26 cellular contexts compared by ENCODE assay signal in genomic region chr11:103476874-103477273, GRCh38.
"Had no signal": no experiment of that assay in that cellular context is flagged by ENCODE, and none has a peak within 500 bp of the region (broad histone marks: within the 10 kb centered on the region; RNA-seq: fewer than 3 reads in every experiment).

No MANE protein-coding gene starts in this region.

- H3K27ac ChIP-seq: neural progenitor cell, ovary, parathyroid adenoma, psoas muscle, right lobe of liver, sigmoid colon, stomach, thoracic aorta, thyroid gland, tibial nerve, upper lobe of left lung, vagina had no signal

- H3K27ac Mint-ChIP-seq: natural killer cell; nephron; neural progenitor cell; progenitor cell of endocrine pancreas; stimulated activated effector memory CD8-positive, alpha-beta T cell treated with anti-CD3 and anti-CD28 coated beads, Interleukin-12 subunit alpha, Interleukin-12 subunit beta, amount 100 ng/mL, for 72 hours; stimulated activated naive B cell treated with anti-CD40 and anti-IgM and Interleukin-4, amounts not matched to agents 10 μg/mL and 1 μg/mL and 100 μg/mL, for 72 hours had no signal

- H3K36me3 Mint-ChIP-seq: natural killer cell; neural progenitor cell; stimulated activated effector memory CD8-positive, alpha-beta T cell treated with anti-CD3 and anti-CD28 coated beads, Interleukin-12 subunit alpha, Interleukin-12 subunit beta, amount 100 ng/mL, for 72 hours; stimulated activated naive B cell treated with anti-CD40 and anti-IgM and Interleukin-4, amounts not matched to agents 10 μg/mL and 1 μg/mL and 100 μg/mL, for 72 hours had no signal

- ATAC-seq: natural killer cell; psoas muscle; right cardiac atrium; right lobe of liver; stimulated activated effector memory CD8-positive, alpha-beta T cell treated with anti-CD3 and anti-CD28 coated beads, Interleukin-12 subunit alpha, Interleukin-12 subunit beta, amount 100 ng/mL, for 72 hours; stimulated activated naive B cell treated with anti-CD40 and anti-IgM and Interleukin-4, amounts not matched to agents 10 μg/mL and 1 μg/mL and 100 μg/mL, for 72 hours had no signal

- H3K27me3 Mint-ChIP-seq: progenitor cell of endocrine pancreas; stimulated activated naive B cell treated with anti-CD40 and anti-IgM and Interleukin-4, amounts not matched to agents 10 μg/mL and 1 μg/mL and 100 μg/mL, for 72 hours had no signal

- DNase-seq: natural killer cell; occipital lobe; ovary; psoas muscle; right cardiac atrium; right lobe of liver; sigmoid colon; small intestine; stimulated activated CD4-positive, alpha-beta T cell treated with anti-CD3 and anti-CD28 coated beads, Interleukin-15, amount 100 ng/mL, for 24 hours; stimulated activated CD4-positive, alpha-beta T cell treated with anti-CD3 and anti-CD28 coated beads, Interleukin-2, amount 100 ng/mL, for 24 hours; stimulated activated CD4-positive, alpha-beta T cell treated with anti-CD3 and anti-CD28 coated beads, Interleukin-2, amount 100 ng/mL, for 48 hours; stimulated activated CD4-positive, alpha-beta T cell treated with anti-CD3 and anti-CD28 coated beads, Interleukin-4, amount 100 ng/mL, for 24 hours; stimulated activated naive B cell treated with anti-CD40 and anti-IgM and Interleukin-4, amounts not matched to agents 10 μg/mL and 1 μg/mL and 100 μg/mL, for 72 hours; stimulated activated naive CD4-positive, alpha-beta T cell treated with Interleukin-2 at 50 U/mL for 16 hours; stomach; thyroid gland; trophoblast cell; upper lobe of left lung had no signal

- H3K9me3 ChIP-seq: ovary, psoas muscle, right lobe of liver, sigmoid colon, stomach, thoracic aorta, thyroid gland, tibial nerve, upper lobe of left lung, vagina had no signal

- H3K4me3 ChIP-seq: neural progenitor cell, ovary, psoas muscle, right lobe of liver, sigmoid colon, stomach, thoracic aorta, thyroid gland, tibial nerve, upper lobe of left lung, vagina had no signal

- H3K4me3 Mint-ChIP-seq: natural killer cell; nephron; neural progenitor cell; stimulated activated effector memory CD8-positive, alpha-beta T cell treated with anti-CD3 and anti-CD28 coated beads, Interleukin-12 subunit alpha, Interleukin-12 subunit beta, amount 100 ng/mL, for 72 hours; stimulated activated naive B cell treated with anti-CD40 and anti-IgM and Interleukin-4, amounts not matched to agents 10 μg/mL and 1 μg/mL and 100 μg/mL, for 72 hours had no signal

- H3K9me3 Mint-ChIP-seq: nephron; neural progenitor cell; stimulated activated effector memory CD8-positive, alpha-beta T cell treated with anti-CD3 and anti-CD28 coated beads, Interleukin-12 subunit alpha, Interleukin-12 subunit beta, amount 100 ng/mL, for 72 hours; stimulated activated naive B cell treated with anti-CD40 and anti-IgM and Interleukin-4, amounts not matched to agents 10 μg/mL and 1 μg/mL and 100 μg/mL, for 72 hours had no signal

- H3K4me1 ChIP-seq: neural progenitor cell, parathyroid adenoma, psoas muscle, right lobe of liver, sigmoid colon, stomach, thyroid gland, tibial nerve, upper lobe of left lung, vagina had no signal

- H2AFZ ChIP-seq: neural progenitor cell, parathyroid adenoma had no signal

- H3K9ac ChIP-seq: neural progenitor cell, parathyroid adenoma had no signal

- H3K4me2 ChIP-seq: neural progenitor cell had no signal

- H3K79me2 ChIP-seq: parathyroid adenoma had no signal

- H3K27me3 ChIP-seq: neural progenitor cell, ovary, right lobe of liver, sigmoid colon, stomach, thyroid gland, tibial nerve, upper lobe of left lung, vagina had no signal

- H3K4me1 Mint-ChIP-seq: natural killer cell; neural progenitor cell; stimulated activated effector memory CD8-positive, alpha-beta T cell treated with anti-CD3 and anti-CD28 coated beads, Interleukin-12 subunit alpha, Interleukin-12 subunit beta, amount 100 ng/mL, for 72 hours; stimulated activated naive B cell treated with anti-CD40 and anti-IgM and Interleukin-4, amounts not matched to agents 10 μg/mL and 1 μg/mL and 100 μg/mL, for 72 hours had no signal

- H3K36me3 ChIP-seq: neural progenitor cell, ovary, right lobe of liver, sigmoid colon, thoracic aorta, thyroid gland, upper lobe of left lung, vagina had no signal
